Comparison of ENCODE assay signal across 21 cellular contexts in genomic region chr5:14863105-14863504, GRCh38. TPM values are rescaled to one million over a fixed set of nuclear protein-coding genes. Genes with fewer than 3 reads are reported as not detected.
DNase-seq lines count a peak whose midpoint lies in the region; ATAC-seq, FAIRE-seq and TF ChIP-seq lines count a peak whose summit lies in the region.
"Had no signal": no experiment of that assay in that cellular context is flagged by ENCODE, and none has a peak within 500 bp of the region (broad histone marks: within the 10 kb centered on the region; RNA-seq: fewer than 3 reads in every experiment).

No MANE protein-coding gene starts in this region.

- H3K9me2 ChIP-seq in OCI-LY7 (ENCODE audit: insufficient read depth, low read length) = no peaks in the 10 kb centered on the region

- 62% methylated on average over 2 of the region's 2 CpGs for WGBS in right cardiac atrium
- WGBS in small intestine, 3 donors = 58 to 76% (median 64%) methylated on average over 2 of the region's 2 CpGs

- 0 out of 2 replicates have a peak overlapping the region, but pooled peaks have one; percentile 2 for H3K4me2 ChIP-seq in OCI-LY7 (ENCODE audit: low read length)

- BruUV-seq in OCI-LY7 (replicated peaks; lab: Mats Ljungman, UMichigan) = no TSS peak

- TF ChIP-seq POLR2A in H54 (IDR thresholded peaks at IDR 0.05; ENCODE audit: low read depth, low read length) = no peak

- H3K4me3 ChIP-seq in cardiac muscle cell = no peak overlapping the region
- H3K4me3 ChIP-seq in OCI-LY7 (ENCODE audit: low read depth, low read length, poor library complexity, severe bottlenecking) = no peak overlapping the region
- no peak overlapping the region for H3K4me3 ChIP-seq in right cardiac atrium (ENCODE audit: low read length)
- no peak overlapping the region for H3K4me3 ChIP-seq in small intestine (ENCODE audit: low read depth in 1 of 2, low read length in 2 of 2)

- H3K4me1 ChIP-seq in cardiac muscle cell (ENCODE audit: low read depth) = peaks cover 25% of the 10 kb centered on the region
- H3K4me1 ChIP-seq in OCI-LY7 (ENCODE audit: insufficient read depth, low read length, poor library complexity, severe bottlenecking) = peaks cover 3% of the 10 kb centered on the region
- peaks cover 19% of the 10 kb centered on the region for H3K4me1 ChIP-seq in right cardiac atrium (ENCODE audit: control insufficient read depth, insufficient read depth, low read length)
- H3K4me1 ChIP-seq in small intestine (ENCODE audit: control insufficient read depth in 2 of 2, insufficient read depth in 1 of 2, low read depth in 1 of 2, low read length in 1 of 2) = peaks cover 2 to 5% of the 10 kb centered on the region in 2 donors

- POLR2A ChIA-PET in OCI-LY7 (lab: Charles Lee) = interaction anchor here (0.7 to 1.6 kb wide), 2 partner anchors 8 to 23 kb away, joined by 3 read pairs; no protein-coding TSS in a partner anchor

- intact Hi-C loops in Right ventricle myocardium superior (cut with DNase I) (no loop called here), OCI-LY7 (cut with micrococcal nuclease; ENCODE audit: unreplicated experiment) (no loop called here), right cardiac atrium (cut with DNase I) (loop anchor here in 2 of 4 donors (10.0 kb wide), 2 partner anchors 118 to 142 kb away; no protein-coding TSS in a partner anchor)

- FAIRE-seq in small intestine (lab: Jason Lieb, UNC) = no peak
- no peak for FAIRE-seq in H54 (lab: Jason Lieb, UNC)

- no peak for DNase-seq in cardiac muscle cell (ENCODE audit: low read depth in 1 of 2, low spot score in 1 of 2)
- DNase-seq in Right ventricle myocardium superior = no peak
- no peak for DNase-seq in OCI-LY7 (ENCODE audit: low spot score)
- DNase-seq in right cardiac atrium = no peak
- peak; percentile 32 for DNase-seq in small intestine
- no peak for DNase-seq in cerebellar nuclear complex (lab: John Stamatoyannopoulos, UW)
- DNase-seq in NCI-H2171 treated with DMSO at 0.1 percent for 48 hours (lab: John Stamatoyannopoulos, UW) = no peak
- no peak for DNase-seq in H54 (ENCODE audit: insufficient read length, low spot score)
- DNase-seq: 8988T, AML-193, C1 segment of cervical spinal cord, EL, GF-D8, Kasumi-1, MM.1S, NCI-H1048, NCI-H1417 treated with DMSO at 0.1 percent for 48 hours, NCI-H187 treated with DMSO at 0.1 percent for 48 hours, NCI-H2107, PC-3, SHP77 treated with DMSO at 0.1 percent for 48 hours had no signal

- TF ChIP-seq CTCF in cardiac muscle cell (IDR thresholded peaks at IDR 0.05; ENCODE audit: low read depth, low read length) = no peak
- no peak for TF ChIP-seq CTCF in OCI-LY7 (conservative IDR thresholded peaks at IDR 0.05; ENCODE audit: low read length)

- ATAC-seq in Right ventricle myocardium superior (ENCODE audit: poor library complexity) = no peak
- no peak for ATAC-seq in right cardiac atrium
- ATAC-seq: PC-3 had no signal

- H3K27me3 ChIP-seq in cardiac muscle cell (peaks cover 3% of the 10 kb centered on the region), right cardiac atrium (ENCODE audit: control insufficient read depth, insufficient read depth) (no peaks in the 10 kb centered on the region), small intestine (ENCODE audit: control insufficient read depth in 2 of 2, insufficient read depth in 2 of 2, low read length in 2 of 2) (no peaks in the 10 kb centered on the region)

- H2AFZ ChIP-seq in OCI-LY7 (ENCODE audit: low read length) = no peak overlapping the region

- peaks cover 56% of the 10 kb centered on the region for H3K79me2 ChIP-seq in OCI-LY7 (ENCODE audit: insufficient read depth, low read depth, low read length)

- H3K27ac ChIP-seq in cardiac muscle cell (peak overlapping the region; percentile 48), OCI-LY7 (ENCODE audit: low read depth, low read length, poor library complexity, severe bottlenecking) (no peak overlapping the region), right cardiac atrium (ENCODE audit: low read length) (peak overlapping the region; percentile 9), small intestine (ENCODE audit: low read depth in 1 of 2, low read length in 1 of 2) (no peak overlapping the region)

- CTCF ChIA-PET in OCI-LY7 (lab: Charles Lee; ENCODE audit: unreplicated experiment) = no interaction called here

- H3K9me3 ChIP-seq in cardiac muscle cell (ENCODE audit: low read depth) (no peaks in the 10 kb centered on the region), OCI-LY7 (ENCODE audit: low read length) (no peaks in the 10 kb centered on the region), right cardiac atrium (ENCODE audit: control insufficient read depth, low read length) (no peaks in the 10 kb centered on the region), small intestine (ENCODE audit: control insufficient read depth, low read depth) (no peaks in the 10 kb centered on the region)

- H4K20me1 ChIP-seq in OCI-LY7 (ENCODE audit: insufficient read depth, low read length) = peaks cover 22% of the 10 kb centered on the region

- H3K36me3 ChIP-seq in cardiac muscle cell (no peaks in the 10 kb centered on the region), OCI-LY7 (ENCODE audit: insufficient read depth, low read length) (no peaks in the 10 kb centered on the region), small intestine (ENCODE audit: control insufficient read depth in 2 of 2, insufficient read depth in 2 of 2, low read length in 2 of 2) (no peaks in the 10 kb centered on the region)

RNA-seq across cellular contexts. Expression of gene ANKH, which starts 8.5 kb away (rescaled TPM):
- total RNA-seq in cardiac muscle cell (35.5 and 48.1 TPM in 2 replicates), Right ventricle myocardium superior (144 TPM), OCI-LY7 (2022) (76.5 and 80.4 TPM in 2 replicates), right cardiac atrium (100 to 1,000 TPM; 132 to 155 (median 138) TPM)
- polyA plus RNA-seq in cardiac muscle cell (26.6 and 58.7 TPM in 2 replicates), right cardiac atrium (60.9 TPM), small intestine (10 to 100 TPM; 33.0 to 43.2 (median 40.6) TPM)
- total RNA-seq in OCI-LY7 (2014; rRNA removed; shearing (Covaris generic)) = 23.1 and 35.2 TPM in 2 replicates

Comparison
In these comparisons a context has a peak if more than half of its experiments do, and no peak if none do; other contexts are left out.
1. H3K27ac ChIP-seq: peak in cardiac muscle cell (single experiment) and right cardiac atrium (single experiment); none in OCI-LY7 (single experiment) and small intestine (0 of 2).